Comparison of ENCODE assay signal across 20 cellular contexts in genomic region chr13:40394304-40394983, GRCh38.
"Had no signal": no experiment of that assay in that cellular context is flagged by ENCODE, and none has a peak within 500 bp of the region (broad histone marks: within the 10 kb centered on the region; RNA-seq: fewer than 3 reads in every experiment).

No MANE protein-coding gene starts in this region.

- H3K27ac ChIP-seq: dorsolateral prefrontal cortex, lower lobe of right lung, right lobe of liver, spleen, thoracic aorta had no signal

- H3K27ac Mint-ChIP-seq: activated naive CD8-positive, alpha-beta T cell; activated T-cell treated with anti-CD3 and anti-CD28 coated beads, Interleukin-2, amount 50 U/mL, for 72 hours; brain; mesothelial cell of epicardium; T-cell had no signal

- H3K27me3 Mint-ChIP-seq: activated naive CD8-positive, alpha-beta T cell; T-cell had no signal

- H3K4me3 Mint-ChIP-seq: activated naive CD8-positive, alpha-beta T cell; activated T-cell treated with anti-CD3 and anti-CD28 coated beads, Interleukin-2, amount 50 U/mL, for 72 hours; brain; mesothelial cell of epicardium; neural crest cell; T-cell had no signal

- H3K27me3 ChIP-seq: dorsolateral prefrontal cortex, right lobe of liver, spleen had no signal

- H3K36me3 ChIP-seq: lower lobe of right lung, right lobe of liver, spleen, thoracic aorta had no signal

- H3K9me3 ChIP-seq: lower lobe of right lung, right lobe of liver, spleen, thoracic aorta had no signal

- H3K36me3 Mint-ChIP-seq: activated naive CD8-positive, alpha-beta T cell; brain; T-cell had no signal

- H3K4me3 ChIP-seq: dorsolateral prefrontal cortex, lower lobe of right lung, right lobe of liver, spleen, thoracic aorta had no signal

- H3K4me1 ChIP-seq: lower lobe of right lung had no signal

- H3K4me2 ChIP-seq: SK-N-SH had no signal

- H3K9ac ChIP-seq: SK-N-SH had no signal

- H3K9me3 Mint-ChIP-seq: activated T-cell treated with anti-CD3 and anti-CD28 coated beads, Interleukin-2, amount 50 U/mL, for 72 hours; T-cell had no signal

- DNase-seq: activated CD4-positive, alpha-beta T cell treated with anti-CD3 and anti-CD28 coated beads, Interleukin-2, amount 50 U/mL, for 48 hours; activated CD4-positive, CD25-positive, alpha-beta regulatory T cell treated with anti-CD3 and anti-CD28 coated beads, Interleukin-2, amount 50 U/mL, for 72 hours; activated CD8-positive, alpha-beta memory T cell treated with anti-CD3 and anti-CD28 coated beads, Interleukin-2, amount 50 U/mL, for 4 hours; activated gamma-delta T cell; activated T-cell treated with anti-CD3 and anti-CD28 coated beads, Interleukin-2, amount 50 U/mL, for 72 hours; dorsolateral prefrontal cortex; foreskin melanocyte; left colon; lower lobe of right lung; right lobe of liver; SK-N-SH; spleen; T1000 had no signal

- ATAC-seq: activated T-cell treated with anti-CD3 and anti-CD28 coated beads, Interleukin-2, amount 50 U/mL, for 72 hours; esophagus mucosa; left colon; lower lobe of right lung; right lobe of liver; T-cell had no signal
